ENCODE assay signal across 1 cellular context in the genomic region with DNA sequence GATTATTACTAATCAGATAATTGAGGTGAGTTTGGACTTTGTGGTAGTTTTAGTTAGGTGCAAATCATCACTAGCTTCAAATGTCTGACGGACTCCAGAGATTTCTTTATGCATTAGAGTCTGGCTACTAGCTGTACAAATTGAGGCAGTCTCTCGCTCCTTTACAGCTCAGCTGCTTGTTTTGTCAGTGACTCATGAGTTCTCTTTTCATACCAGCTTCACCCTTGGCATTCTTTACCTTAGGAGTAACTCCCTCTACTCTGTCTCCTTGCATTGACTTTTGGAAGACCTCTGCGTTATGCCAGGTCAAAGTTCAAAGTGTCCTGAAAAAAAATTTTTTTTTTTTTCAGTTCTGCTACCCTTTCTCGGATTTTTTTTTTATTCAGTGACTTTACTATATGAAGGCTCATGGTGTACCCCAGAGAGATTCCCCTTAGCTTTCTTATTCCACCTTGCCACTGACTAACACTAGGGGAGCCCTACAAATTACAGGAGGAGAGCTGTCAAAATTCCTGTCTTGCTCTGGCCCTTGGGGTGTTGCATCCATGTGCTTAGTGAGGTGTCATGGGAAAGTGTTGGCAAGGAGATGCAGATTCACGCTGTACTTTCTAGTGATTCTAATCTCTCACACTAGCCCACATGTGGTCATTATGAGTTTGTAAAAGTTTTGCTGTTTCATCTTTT.
TF ChIP-seq lines count a peak whose summit lies in the region.

No MANE protein-coding gene starts in this region.

TF ChIP-seq in GM23338, 12 proteins besides CTCF, POLR2A, EP300 and RAD21 (continued from another document):
- TF ChIP-seq, protein P1, sequence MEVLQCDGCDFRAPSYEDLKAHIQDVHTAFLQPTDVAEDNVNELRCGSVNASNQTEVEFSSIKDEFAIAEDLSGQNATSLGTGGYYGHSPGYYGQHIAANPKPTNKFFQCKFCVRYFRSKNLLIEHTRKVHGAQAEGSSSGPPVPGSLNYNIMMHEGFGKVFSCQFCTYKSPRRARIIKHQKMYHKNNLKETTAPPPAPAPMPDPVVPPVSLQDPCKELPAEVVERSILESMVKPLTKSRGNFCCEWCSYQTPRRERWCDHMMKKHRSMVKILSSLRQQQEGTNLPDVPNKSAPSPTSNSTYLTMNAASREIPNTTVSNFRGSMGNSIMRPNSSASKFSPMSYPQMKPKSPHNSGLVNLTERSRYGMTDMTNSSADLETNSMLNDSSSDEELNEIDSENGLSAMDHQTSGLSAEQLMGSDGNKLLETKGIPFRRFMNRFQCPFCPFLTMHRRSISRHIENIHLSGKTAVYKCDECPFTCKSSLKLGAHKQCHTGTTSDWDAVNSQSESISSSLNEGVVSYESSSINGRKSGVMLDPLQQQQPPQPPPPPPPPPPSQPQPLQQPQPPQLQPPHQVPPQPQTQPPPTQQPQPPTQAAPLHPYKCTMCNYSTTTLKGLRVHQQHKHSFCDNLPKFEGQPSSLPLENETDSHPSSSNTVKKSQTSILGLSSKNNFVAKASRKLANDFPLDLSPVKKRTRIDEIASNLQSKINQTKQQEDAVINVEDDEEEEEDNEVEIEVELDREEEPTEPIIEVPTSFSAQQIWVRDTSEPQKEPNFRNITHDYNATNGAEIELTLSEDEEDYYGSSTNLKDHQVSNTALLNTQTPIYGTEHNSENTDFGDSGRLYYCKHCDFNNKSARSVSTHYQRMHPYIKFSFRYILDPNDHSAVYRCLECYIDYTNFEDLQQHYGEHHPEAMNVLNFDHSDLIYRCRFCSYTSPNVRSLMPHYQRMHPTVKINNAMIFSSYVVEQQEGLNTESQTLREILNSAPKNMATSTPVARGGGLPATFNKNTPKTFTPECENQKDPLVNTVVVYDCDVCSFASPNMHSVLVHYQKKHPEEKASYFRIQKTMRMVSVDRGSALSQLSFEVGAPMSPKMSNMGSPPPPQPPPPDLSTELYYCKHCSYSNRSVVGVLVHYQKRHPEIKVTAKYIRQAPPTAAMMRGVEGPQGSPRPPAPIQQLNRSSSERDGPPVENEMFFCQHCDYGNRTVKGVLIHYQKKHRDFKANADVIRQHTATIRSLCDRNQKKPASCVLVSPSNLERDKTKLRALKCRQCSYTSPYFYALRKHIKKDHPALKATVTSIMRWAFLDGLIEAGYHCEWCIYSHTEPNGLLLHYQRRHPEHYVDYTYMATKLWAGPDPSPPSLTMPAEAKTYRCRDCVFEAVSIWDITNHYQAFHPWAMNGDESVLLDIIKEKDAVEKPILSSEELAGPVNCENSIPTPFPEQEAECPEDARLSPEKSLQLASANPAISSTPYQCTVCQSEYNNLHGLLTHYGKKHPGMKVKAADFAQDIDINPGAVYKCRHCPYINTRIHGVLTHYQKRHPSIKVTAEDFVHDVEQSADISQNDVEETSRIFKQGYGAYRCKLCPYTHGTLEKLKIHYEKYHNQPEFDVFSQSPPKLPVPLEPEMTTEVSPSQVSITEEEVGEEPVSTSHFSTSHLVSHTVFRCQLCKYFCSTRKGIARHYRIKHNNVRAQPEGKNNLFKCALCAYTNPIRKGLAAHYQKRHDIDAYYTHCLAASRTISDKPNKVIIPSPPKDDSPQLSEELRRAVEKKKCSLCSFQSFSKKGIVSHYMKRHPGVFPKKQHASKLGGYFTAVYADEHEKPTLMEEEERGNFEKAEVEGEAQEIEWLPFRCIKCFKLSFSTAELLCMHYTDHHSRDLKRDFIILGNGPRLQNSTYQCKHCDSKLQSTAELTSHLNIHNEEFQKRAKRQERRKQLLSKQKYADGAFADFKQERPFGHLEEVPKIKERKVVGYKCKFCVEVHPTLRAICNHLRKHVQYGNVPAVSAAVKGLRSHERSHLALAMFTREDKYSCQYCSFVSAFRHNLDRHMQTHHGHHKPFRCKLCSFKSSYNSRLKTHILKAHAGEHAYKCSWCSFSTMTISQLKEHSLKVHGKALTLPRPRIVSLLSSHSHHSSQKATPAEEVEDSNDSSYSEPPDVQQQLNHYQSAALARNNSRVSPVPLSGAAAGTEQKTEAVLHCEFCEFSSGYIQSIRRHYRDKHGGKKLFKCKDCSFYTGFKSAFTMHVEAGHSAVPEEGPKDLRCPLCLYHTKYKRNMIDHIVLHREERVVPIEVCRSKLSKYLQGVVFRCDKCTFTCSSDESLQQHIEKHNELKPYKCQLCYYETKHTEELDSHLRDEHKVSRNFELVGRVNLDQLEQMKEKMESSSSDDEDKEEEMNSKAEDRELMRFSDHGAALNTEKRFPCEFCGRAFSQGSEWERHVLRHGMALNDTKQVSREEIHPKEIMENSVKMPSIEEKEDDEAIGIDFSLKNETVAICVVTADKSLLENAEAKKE (CRISPR knock-in tag; IDR thresholded peaks at IDR 0.05) = no peak
- TF ChIP-seq POLR2AphosphoS5 (IDR thresholded peaks at IDR 0.05; ENCODE audit: low read depth) (no peak), EZH2 (IDR thresholded peaks at IDR 0.05; ENCODE audit: low read depth, unreplicated experiment) (no peak), CREB1 (CRISPR knock-in tag; IDR thresholded peaks at IDR 0.05; ENCODE audit: low read depth) (no peak), STAT1 (IDR thresholded peaks at IDR 0.05; ENCODE audit: unreplicated experiment) (no peak), ZNF114 (CRISPR knock-in tag; IDR thresholded peaks at IDR 0.05) (no peak)
- TF ChIP-seq, protein P2, sequence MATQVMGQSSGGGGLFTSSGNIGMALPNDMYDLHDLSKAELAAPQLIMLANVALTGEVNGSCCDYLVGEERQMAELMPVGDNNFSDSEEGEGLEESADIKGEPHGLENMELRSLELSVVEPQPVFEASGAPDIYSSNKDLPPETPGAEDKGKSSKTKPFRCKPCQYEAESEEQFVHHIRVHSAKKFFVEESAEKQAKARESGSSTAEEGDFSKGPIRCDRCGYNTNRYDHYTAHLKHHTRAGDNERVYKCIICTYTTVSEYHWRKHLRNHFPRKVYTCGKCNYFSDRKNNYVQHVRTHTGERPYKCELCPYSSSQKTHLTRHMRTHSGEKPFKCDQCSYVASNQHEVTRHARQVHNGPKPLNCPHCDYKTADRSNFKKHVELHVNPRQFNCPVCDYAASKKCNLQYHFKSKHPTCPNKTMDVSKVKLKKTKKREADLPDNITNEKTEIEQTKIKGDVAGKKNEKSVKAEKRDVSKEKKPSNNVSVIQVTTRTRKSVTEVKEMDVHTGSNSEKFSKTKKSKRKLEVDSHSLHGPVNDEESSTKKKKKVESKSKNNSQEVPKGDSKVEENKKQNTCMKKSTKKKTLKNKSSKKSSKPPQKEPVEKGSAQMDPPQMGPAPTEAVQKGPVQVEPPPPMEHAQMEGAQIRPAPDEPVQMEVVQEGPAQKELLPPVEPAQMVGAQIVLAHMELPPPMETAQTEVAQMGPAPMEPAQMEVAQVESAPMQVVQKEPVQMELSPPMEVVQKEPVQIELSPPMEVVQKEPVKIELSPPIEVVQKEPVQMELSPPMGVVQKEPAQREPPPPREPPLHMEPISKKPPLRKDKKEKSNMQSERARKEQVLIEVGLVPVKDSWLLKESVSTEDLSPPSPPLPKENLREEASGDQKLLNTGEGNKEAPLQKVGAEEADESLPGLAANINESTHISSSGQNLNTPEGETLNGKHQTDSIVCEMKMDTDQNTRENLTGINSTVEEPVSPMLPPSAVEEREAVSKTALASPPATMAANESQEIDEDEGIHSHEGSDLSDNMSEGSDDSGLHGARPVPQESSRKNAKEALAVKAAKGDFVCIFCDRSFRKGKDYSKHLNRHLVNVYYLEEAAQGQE (IDR thresholded peaks at IDR 0.05; ENCODE audit: unreplicated experiment) = no peak
- TF ChIP-seq, protein P3, sequence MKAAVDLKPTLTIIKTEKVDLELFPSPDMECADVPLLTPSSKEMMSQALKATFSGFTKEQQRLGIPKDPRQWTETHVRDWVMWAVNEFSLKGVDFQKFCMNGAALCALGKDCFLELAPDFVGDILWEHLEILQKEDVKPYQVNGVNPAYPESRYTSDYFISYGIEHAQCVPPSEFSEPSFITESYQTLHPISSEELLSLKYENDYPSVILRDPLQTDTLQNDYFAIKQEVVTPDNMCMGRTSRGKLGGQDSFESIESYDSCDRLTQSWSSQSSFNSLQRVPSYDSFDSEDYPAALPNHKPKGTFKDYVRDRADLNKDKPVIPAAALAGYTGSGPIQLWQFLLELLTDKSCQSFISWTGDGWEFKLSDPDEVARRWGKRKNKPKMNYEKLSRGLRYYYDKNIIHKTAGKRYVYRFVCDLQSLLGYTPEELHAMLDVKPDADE (IDR thresholded peaks at IDR 0.05) = no peak
